In genomic region chr4:111788046-111788642, GRCh38 we compare ENCODE assay signal across 21 cellular contexts.
DNase-seq lines count a peak whose midpoint lies in the region; ATAC-seq and TF ChIP-seq lines count a peak whose summit lies in the region.
"Had no signal": no experiment of that assay in that cellular context is flagged by ENCODE, and none has a peak within 500 bp of the region (broad histone marks: within the 10 kb centered on the region; RNA-seq: fewer than 3 reads in every experiment).

No MANE protein-coding gene starts in this region.

- H3K27ac ChIP-seq in smooth muscle cell (ENCODE audit: low read depth) (no peak overlapping the region), ascending aorta (no peak overlapping the region), lower lobe of right lung (no peak overlapping the region)
- H3K27ac ChIP-seq: esophagus squamous epithelium, GM23248, heart left ventricle, parathyroid adenoma, VCaP had no signal

- H3K4me2 ChIP-seq in smooth muscle cell: peak overlapping the region; percentile 82

- H2AFZ ChIP-seq in smooth muscle cell (ENCODE audit: low read depth): peak overlapping the region; percentile 50
- H2AFZ ChIP-seq: GM23248, parathyroid adenoma had no signal

- no peaks in the 10 kb centered on the region for H3K79me2 ChIP-seq in smooth muscle cell (ENCODE audit: low read depth)
- H3K79me2 ChIP-seq: parathyroid adenoma had no signal

- no peaks in the 10 kb centered on the region for H3F3A ChIP-seq in smooth muscle cell (ENCODE audit: low read depth)

- H3K9me3 ChIP-seq in smooth muscle cell (replicated peaks; ENCODE audit: low read depth) (no peaks in the 10 kb centered on the region), ascending aorta (no peaks in the 10 kb centered on the region), lower lobe of right lung (no peaks in the 10 kb centered on the region)
- H3K9me3 ChIP-seq: BE2C, esophagus squamous epithelium, heart left ventricle had no signal

- WGBS in smooth muscle cell (ENCODE audit: low lambda C conversion rate): 10% methylated on average over 22 of the region's 22 CpGs

- no peaks in the 10 kb centered on the region for H4K20me1 ChIP-seq in smooth muscle cell (ENCODE audit: low read depth)

- no peaks in the 10 kb centered on the region for H3K27me3 ChIP-seq in kidney epithelial cell (ENCODE audit: control insufficient read depth, insufficient read depth, low read length)
- peaks cover 40% of the 10 kb centered on the region for H3K27me3 ChIP-seq in smooth muscle cell (ENCODE audit: low read depth)
- H3K27me3 ChIP-seq in ascending aorta: no peaks in the 10 kb centered on the region
- H3K27me3 ChIP-seq in lower lobe of right lung (ENCODE audit: low read depth): no peaks in the 10 kb centered on the region
- H3K27me3 ChIP-seq: BE2C had no signal

- intact Hi-C loops in ascending aorta (cut with DNase I): no loop called here
- intact Hi-C loops in lower lobe of right lung (cut with DNase I): no loop called here

- DNase-seq in NCI-H82 (lab: John Stamatoyannopoulos, UW) (peak; percentile 99), ecto neural progenitor cell (ENCODE audit: low spot score) (peak; percentile 63), kidney epithelial cell (ENCODE audit: low read depth) (no peak), smooth muscle cell (lab: John Stamatoyannopoulos, UW; ENCODE audit: unreplicated experiment) (no peak), ascending aorta (ENCODE audit: low spot score in 2 of 2) (no peak), lower lobe of right lung (no peak), AML-193 (lab: John Stamatoyannopoulos, UW) (no peak)
- DNase-seq: activated CD4-positive, alpha-beta memory T cell treated with anti-CD3 and anti-CD28 coated beads, Interleukin-2, amount 10 ng/mL, durations not matched to agents 7 days and 5 days; activated T-cell treated with anti-CD3 and anti-CD28 coated beads, Interleukin-2, amount 50 U/mL, for 4 hours; BE2C; Calu3; esophagus squamous epithelium; GM23248; heart left ventricle; NCI-H2081 treated with DMSO at 0.1 percent for 48 hours; SHP77; stimulated activated CD4-positive, alpha-beta T cell treated with anti-CD3 and anti-CD28 coated beads, Interleukin-12 subunit alpha, Interleukin-12 subunit beta, amount 100 ng/mL, for 4 hours had no signal

- TF ChIP-seq CTCF in kidney epithelial cell (IDR thresholded peaks at IDR 0.05; ENCODE audit: insufficient read depth, low read length, poor library complexity, severe bottlenecking) (no peak), smooth muscle cell (IDR thresholded peaks at IDR 0.05; ENCODE audit: borderline replicate concordance, insufficient read depth, poor library complexity, severe bottlenecking) (no peak), ascending aorta (IDR thresholded peaks at IDR 0.05) (no peak), lower lobe of right lung (IDR thresholded peaks at IDR 0.05) (no peak)

- H3K36me3 ChIP-seq in kidney epithelial cell (ENCODE audit: control insufficient read depth, insufficient read depth, low read length): no peaks in the 10 kb centered on the region
- H3K36me3 ChIP-seq in smooth muscle cell (ENCODE audit: low read depth): no peaks in the 10 kb centered on the region
- H3K36me3 ChIP-seq in ascending aorta: no peaks in the 10 kb centered on the region
- H3K36me3 ChIP-seq in lower lobe of right lung: no peaks in the 10 kb centered on the region
- H3K36me3 ChIP-seq: BE2C, esophagus squamous epithelium, heart left ventricle had no signal

- H3K4me1 ChIP-seq in smooth muscle cell (ENCODE audit: low read depth) (peaks cover 15% of the 10 kb centered on the region), ascending aorta (no peaks in the 10 kb centered on the region), lower lobe of right lung (no peaks in the 10 kb centered on the region)
- H3K4me1 ChIP-seq: BE2C, esophagus squamous epithelium, heart left ventricle, parathyroid adenoma had no signal

- ATAC-seq in lower lobe of right lung: no peak
- ATAC-seq: activated T-cell treated with anti-CD3 and anti-CD28 coated beads, Interleukin-2, amount 50 U/mL, for 4 hours; heart left ventricle; K562; left lobe of liver had no signal

- H3K4me3 ChIP-seq in kidney epithelial cell (ENCODE audit: low read depth, low read length) (peak overlapping the region; percentile 26), smooth muscle cell (peak overlapping the region; percentile 38), ascending aorta (no peak overlapping the region), lower lobe of right lung (no peak overlapping the region)
- H3K4me3 ChIP-seq: esophagus squamous epithelium, GM23248, heart left ventricle, K562 had no signal

- no peak overlapping the region for H3K9ac ChIP-seq in smooth muscle cell (ENCODE audit: low read depth)
- H3K9ac ChIP-seq: GM23248, parathyroid adenoma had no signal

Comparison
In these comparisons a context has a peak if more than half of its experiments do, and no peak if none do; other contexts are left out.
1. DNase-seq: peak in NCI-H82 (single experiment) and ecto neural progenitor cell (single experiment); none in kidney epithelial cell (single experiment), smooth muscle cell (single experiment), ascending aorta (0 of 2), lower lobe of right lung (single experiment) and AML-193 (0 of 2).
2. H3K4me3 ChIP-seq: peak in kidney epithelial cell (single experiment) and smooth muscle cell (single experiment); none in ascending aorta (0 of 2) and lower lobe of right lung (single experiment).